ENCODE assay signal across 1 cellular context in genomic region chr14:23568600-23569310, GRCh38.
TF ChIP-seq lines count a peak whose summit lies in the region.

No MANE protein-coding gene starts in this region.

TF ChIP-seq in K562, 482 proteins besides CTCF, POLR2A, EP300 and RAD21:
- TF ChIP-seq HMGXB4 (CRISPR knock-in tag; IDR thresholded peaks at IDR 0.05) (no peak), NFXL1 (CRISPR knock-in tag; IDR thresholded peaks at IDR 0.05) (no peak), CTBP1 (IDR thresholded peaks at IDR 0.05; ENCODE audit: borderline replicate concordance) (no peak), TGIF2 (CRISPR knock-in tag; IDR thresholded peaks at IDR 0.05) (no peak), SPI1 (IDR thresholded peaks at IDR 0.05; ENCODE audit: borderline replicate concordance, low read depth, low read length) (peak; percentile 30; the same call in 1 of the 2 replicates), ZNF408 (CRISPR knock-in tag; IDR thresholded peaks at IDR 0.05; ENCODE audit: low read depth) (no peak)
